Comparison of ENCODE assay signal across 18 cellular contexts in the genomic region with DNA sequence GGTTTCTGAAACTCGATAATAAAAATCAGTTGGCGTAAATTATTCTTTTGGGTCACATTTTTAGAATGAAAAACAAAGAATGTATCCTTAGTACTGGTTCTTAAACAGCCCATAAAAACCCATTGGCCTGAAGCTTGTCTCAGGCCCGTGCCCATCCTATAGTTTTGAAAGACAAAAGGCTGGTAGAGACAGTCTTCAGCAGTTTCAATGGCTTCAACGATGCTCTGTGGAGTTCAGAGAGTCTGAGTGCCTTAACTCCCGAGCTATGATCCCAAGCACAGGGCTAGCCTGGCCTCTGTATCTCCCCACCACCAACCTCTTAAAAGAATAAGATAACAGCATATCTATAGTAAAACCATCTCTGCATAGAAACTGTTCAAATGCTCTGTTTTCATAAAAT.
DNase-seq lines count a peak whose midpoint lies in the region; ATAC-seq, FAIRE-seq and TF ChIP-seq lines count a peak whose summit lies in the region.
"Had no signal": no experiment of that assay in that cellular context is flagged by ENCODE, and none has a peak within 500 bp of the region (broad histone marks: within the 10 kb centered on the region; RNA-seq: fewer than 3 reads in every experiment).

No MANE protein-coding gene starts in this region.

- no peaks in the 10 kb centered on the region for H3K36me3 Mint-ChIP-seq in H9 (ENCODE audit: insufficient read depth in 1 of 3, low read depth in 3 of 3)
- H3K36me3 Mint-ChIP-seq: CD14-positive monocyte; CD8-positive, alpha-beta T cell had no signal

- no peak overlapping the region for H4K8ac ChIP-seq in H9 (replicated peaks; ENCODE audit: insufficient read length, low read depth, low read length)
- no peak overlapping the region for H4K8ac ChIP-seq in H1 (ENCODE audit: extremely low read depth, insufficient read depth, low read length)
- H4K8ac ChIP-seq in neuronal stem cell (ENCODE audit: low read depth, low read length) = no peak overlapping the region

- peak; percentile 28 for DNase-seq in H9
- DNase-seq in PC-9 = no peak
- DNase-seq in H1 (ENCODE audit: low read depth in 1 of 2, low spot score in 2 of 2) = no peak
- no peak for DNase-seq in neuronal stem cell (ENCODE audit: low spot score)
- no peak for DNase-seq in omental fat pad (ENCODE audit: low spot score)
- no peak for DNase-seq in stimulated activated CD4-positive, alpha-beta T cell treated with anti-CD3 and anti-CD28 coated beads, Interleukin-4, amount 100 ng/mL, for 24 hours
- DNase-seq in GM12892 (ENCODE audit: insufficient read length) = no peak
- DNase-seq: 8988T; Calu3; CD8-positive, alpha-beta T cell; DMS79 treated with DMSO at 0.1 percent for 48 hours; GF-D8; GM23248; H7 had no signal

- H2AK5ac ChIP-seq in H9 (ENCODE audit: insufficient read length, low read length) (no peak overlapping the region), H1 (ENCODE audit: low read depth, low read length) (no peak overlapping the region), neuronal stem cell (ENCODE audit: low read depth, low read length) (no peak overlapping the region)

- H3K79me1 ChIP-seq in H9 (ENCODE audit: insufficient read depth, low read depth, low read length, poor library complexity, severe bottlenecking) (no peaks in the 10 kb centered on the region), H1 (ENCODE audit: low read depth, low read length) (no peaks in the 10 kb centered on the region), neuronal stem cell (ENCODE audit: low read depth, low read length) (no peaks in the 10 kb centered on the region)

- H3K4me3 ChIP-seq in PC-9 = no peak overlapping the region
- no peak overlapping the region for H3K4me3 ChIP-seq in H1 (ENCODE audit: extremely low read depth in 1 of 4, insufficient read depth in 2 of 4, low read depth in 3 of 4, low read length in 4 of 4)
- no peak overlapping the region for H3K4me3 ChIP-seq in neuronal stem cell (ENCODE audit: low read length in 2 of 2)
- H3K4me3 ChIP-seq: BLaER1, GM23248 had no signal

- POLR2A ChIA-PET in PC-9 (lab: Charles Lee; ENCODE audit: unreplicated experiment) = no interaction called here
- POLR2A ChIA-PET in H1 (lab: Charles Lee; ENCODE audit: partially characterized antibody) = no interaction called here

- H3K9ac ChIP-seq in H9 (ENCODE audit: extremely low read depth, insufficient read length, low read length) (no peak overlapping the region), H1 (replicated peaks in 1 of 4; ENCODE audit: extremely low read depth in 1 of 4, low read depth in 3 of 4, low read length in 3 of 4) (no peak overlapping the region), neuronal stem cell (ENCODE audit: low read depth, low read length, poor library complexity) (no peak overlapping the region)
- H3K9ac ChIP-seq: BLaER1, GM23248 had no signal

- H4K91ac ChIP-seq in H9 (ENCODE audit: insufficient read length, low read depth, low read length) (no peak overlapping the region), H1 (replicated peaks; ENCODE audit: insufficient read length, low read length) (no peak overlapping the region), neuronal stem cell (ENCODE audit: low read depth, low read length, poor library complexity) (no peak overlapping the region)

- no peaks in the 10 kb centered on the region for H3K27me3 Mint-ChIP-seq in H9 (ENCODE audit: low read depth)

- no peaks in the 10 kb centered on the region for H3K9me2 ChIP-seq in PC-9 (ENCODE audit: insufficient read depth)

- H3F3A ChIP-seq in PC-9 (ENCODE audit: insufficient read depth, low read depth) = no peaks in the 10 kb centered on the region

- no peak overlapping the region for H2BK120ac ChIP-seq in H9 (ENCODE audit: low read depth, low read length, poor library complexity, severe bottlenecking)
- H2BK120ac ChIP-seq in H1 (replicated peaks; ENCODE audit: low read depth, low read length) = no peak overlapping the region
- H2BK120ac ChIP-seq in neuronal stem cell (ENCODE audit: low read depth, low read length) = no peak overlapping the region

- H2BK20ac ChIP-seq in H9 (ENCODE audit: low read depth, low read length, poor library complexity, severe bottlenecking) (no peak overlapping the region), H1 (ENCODE audit: low read length) (no peak overlapping the region)

- H3T11ph ChIP-seq in H9 (ENCODE audit: low read length) = no peak overlapping the region

- TF ChIP-seq CTCF in H9 (conservative IDR thresholded peaks at IDR 0.05) = no peak
- no peak for TF ChIP-seq CTCF in PC-9 (conservative IDR thresholded peaks at IDR 0.05)
- no peak for TF ChIP-seq CTCF in H1 (IDR thresholded peaks at IDR 0.05; ENCODE audit: control extremely low read depth in 1 of 3, insufficient read depth in 1 of 3, low read depth in 1 of 3, low read length in 3 of 3)
- TF ChIP-seq CTCF in omental fat pad (IDR thresholded peaks at IDR 0.05) = no peak

- no peak overlapping the region for H2AFZ ChIP-seq in H9 (ENCODE audit: low read length)
- 0 out of 2 replicates have a peak overlapping the region, but pooled peaks have one; percentile 76 for H2AFZ ChIP-seq in PC-9
- H2AFZ ChIP-seq in H1 (ENCODE audit: low read length) = no peak overlapping the region
- peak overlapping the region; percentile 22 for H2AFZ ChIP-seq in neuronal stem cell (ENCODE audit: low read length)
- H2AFZ ChIP-seq: GM23248 had no signal

- no CpG with 5 or more reads among the region's 5 CpGs for WGBS in H9 (ENCODE audit: extremely low coverage, insufficient read length, low lambda C conversion rate)
- WGBS in H1 (ENCODE audit: extremely low coverage in 1 of 2, insufficient coverage in 1 of 2, insufficient read length in 1 of 2, insufficient replicate concordance in 2 of 2, low coverage in 1 of 2, low lambda C conversion rate in 2 of 2, missing lambda C conversion rate in 1 of 2), 2 experiments = 70% methylated on average over 5 of the region's 5 CpGs; no CpG with 5 or more reads in 1 of the 2 experiments
- WGBS in neuronal stem cell (ENCODE audit: extremely low coverage in 2 of 2, insufficient read length in 2 of 2, insufficient replicate concordance in 1 of 2), 2 donors = no CpG with 5 or more reads among the region's 5 CpGs

- H2BK12ac ChIP-seq in H9 (ENCODE audit: insufficient read length, low read depth, low read length) (no peak overlapping the region), H1 (ENCODE audit: low read depth, low read length) (no peak overlapping the region), neuronal stem cell (ENCODE audit: low read length) (no peak overlapping the region)

- peaks cover 0 to 4% of the 10 kb centered on the region in 2 experiments; a peak in 1 of 4 replicates for H3K4me1 Mint-ChIP-seq in H9
- H3K4me1 Mint-ChIP-seq: CD14-positive monocyte had no signal

- H3K14ac ChIP-seq in H9 (ENCODE audit: insufficient read depth, low read length) = no peak overlapping the region
- H3K14ac ChIP-seq in H1 (ENCODE audit: insufficient read length) = no peak overlapping the region
- no peak overlapping the region for H3K14ac ChIP-seq in neuronal stem cell (ENCODE audit: low read length)

- ATAC-seq in omental fat pad (ENCODE audit: low FRiP score) = no peak
- ATAC-seq: CD8-positive, alpha-beta T cell had no signal

- H3K23me2 ChIP-seq in H9 (ENCODE audit: insufficient read length, low read depth, low read length, poor library complexity, severe bottlenecking) = no peaks in the 10 kb centered on the region
- H3K23me2 ChIP-seq in H1 (ENCODE audit: low read depth, low read length) = no peaks in the 10 kb centered on the region

- H2BK15ac ChIP-seq in H9 (ENCODE audit: low read depth, low read length) (no peak overlapping the region), H1 (ENCODE audit: low read length) (no peak overlapping the region), neuronal stem cell (ENCODE audit: low read length) (no peak overlapping the region)

- TF ChIP-seq POLR2A in H1 (IDR thresholded peaks at IDR 0.05; ENCODE audit: control extremely low read depth in 1 of 2, low read depth in 2 of 2, low read length in 2 of 2) = no peak
- TF ChIP-seq POLR2A in GM12892 (IDR thresholded peaks at IDR 0.05; ENCODE audit: low read depth, low read length) = no peak

- intact Hi-C loops in PC-9 (cut with micrococcal nuclease; ENCODE audit: unreplicated experiment) = no loop called here

- no peak overlapping the region for H3K4ac ChIP-seq in H9 (ENCODE audit: low read depth, low read length)
- H3K4ac ChIP-seq in H1 (replicated peaks; ENCODE audit: insufficient read length, low read depth, low read length) = no peak overlapping the region
- H3K4ac ChIP-seq in neuronal stem cell (ENCODE audit: low read length) = no peak overlapping the region

- FAIRE-seq in H1 (lab: Jason Lieb, UNC) (no peak), GM12892 (lab: Jason Lieb, UNC) (no peak)
- FAIRE-seq: GM18507 had no signal

- H3K9me3 ChIP-seq in H9 (ENCODE audit: control insufficient read depth, low read depth, low read length) (no peaks in the 10 kb centered on the region), PC-9 (ENCODE audit: insufficient read depth, low read depth) (no peaks in the 10 kb centered on the region), H1 (ENCODE audit: insufficient read depth in 2 of 2, low read depth in 1 of 2, low read length in 1 of 2) (no peaks in the 10 kb centered on the region), neuronal stem cell (replicated peaks in 1 of 2; ENCODE audit: control insufficient read depth in 2 of 2, insufficient read depth in 1 of 2, low read depth in 1 of 2, low read length in 2 of 2) (no peaks in the 10 kb centered on the region)
- H3K9me3 ChIP-seq: BLaER1 had no signal

- H3K27ac Mint-ChIP-seq in H9 = no peak overlapping the region
- H3K27ac Mint-ChIP-seq: CD14-positive monocyte; CD8-positive, alpha-beta T cell had no signal

- no peak overlapping the region for H3K4me3 Mint-ChIP-seq in H9
- H3K4me3 Mint-ChIP-seq: CD14-positive monocyte; CD8-positive, alpha-beta T cell had no signal

- no peak for TF ChIP-seq RAD21 in H1 (IDR thresholded peaks at IDR 0.05 in 1 of 2, conservative IDR thresholded peaks at IDR 0.05 in 1 of 2; ENCODE audit: low read depth in 2 of 2, low read length in 2 of 2)

- H3K56ac ChIP-seq in H9 (ENCODE audit: insufficient read length, low read depth, low read length) = no peak overlapping the region
- H3K56ac ChIP-seq in H1 (replicated peaks; ENCODE audit: insufficient read length, low read depth, low read length) = no peak overlapping the region

- BruUV-seq in PC-9 (replicated peaks; lab: Mats Ljungman, UMichigan) = no TSS peak

- H3K79me2 ChIP-seq in H9 (ENCODE audit: insufficient read depth, low read length) = no peaks in the 10 kb centered on the region
- no peaks in the 10 kb centered on the region for H3K79me2 ChIP-seq in PC-9 (ENCODE audit: low read depth)
- no peaks in the 10 kb centered on the region for H3K79me2 ChIP-seq in H1 (ENCODE audit: control insufficient read depth in 1 of 2, insufficient read depth in 2 of 2, low read length in 2 of 2)

- no peak for TF ChIP-seq EP300 in H1 (IDR thresholded peaks at IDR 0.05; ENCODE audit: borderline replicate concordance in 1 of 2, low read depth in 2 of 2, low read length in 2 of 2)

- H4K20me1 ChIP-seq in H9 (ENCODE audit: control insufficient read depth, insufficient read depth, insufficient read length) (no peaks in the 10 kb centered on the region), PC-9 (ENCODE audit: insufficient read depth) (no peaks in the 10 kb centered on the region), H1 (replicated peaks in 1 of 2; ENCODE audit: control insufficient read depth in 1 of 2, insufficient read depth in 2 of 2, low read length in 2 of 2) (no peaks in the 10 kb centered on the region)
- H4K20me1 ChIP-seq: BLaER1 had no signal

- CTCF ChIA-PET in PC-9 (lab: Charles Lee) = no interaction called here
- CTCF ChIA-PET in H1 (lab: Charles Lee; ENCODE audit: partially characterized antibody) = interaction anchor here (0.7 to 0.8 kb wide), 3 partner anchors 11 to 45 kb away, joined by 3 read pairs; no protein-coding TSS in a partner anchor

- H3K27ac ChIP-seq in H9 (ENCODE audit: insufficient read length, low read depth, low read length) (no peak overlapping the region), PC-9 (no peak overlapping the region), H1 (ENCODE audit: low read depth, low read length) (no peak overlapping the region), neuronal stem cell (replicated peaks; ENCODE audit: low read length) (no peak overlapping the region)
- H3K27ac ChIP-seq: BLaER1, GM23248, HL-60 had no signal

- H4K5ac ChIP-seq in H9 (ENCODE audit: insufficient read length, low read depth, low read length) (no peak overlapping the region), H1 (ENCODE audit: insufficient read length, low read depth, low read length) (no peak overlapping the region)

- H3K4me1 ChIP-seq in H9 (ENCODE audit: insufficient read depth, low read length) (no peaks in the 10 kb centered on the region), PC-9 (replicated peaks; ENCODE audit: insufficient read depth) (no peaks in the 10 kb centered on the region), H1 (replicated peaks in 1 of 4; ENCODE audit: control insufficient read depth in 3 of 4, insufficient read depth in 4 of 4, low read length in 3 of 4) (no peaks in the 10 kb centered on the region), neuronal stem cell (ENCODE audit: control insufficient read depth in 2 of 2, insufficient read depth in 1 of 2, low read depth in 1 of 2, low read length in 2 of 2) (no peaks in the 10 kb centered on the region)
- H3K4me1 ChIP-seq: BLaER1 had no signal

- H3K9me3 Mint-ChIP-seq in H9 = no peaks in the 10 kb centered on the region

- no peak overlapping the region for H3K18ac ChIP-seq in H9 (ENCODE audit: insufficient read length, low read depth, low read length)
- no peak overlapping the region for H3K18ac ChIP-seq in H1 (ENCODE audit: extremely low read depth, low read length)
- H3K18ac ChIP-seq in neuronal stem cell (ENCODE audit: low read length) = no peak overlapping the region

- H3K23ac ChIP-seq in H9 (ENCODE audit: insufficient read length, low read depth, low read length) (no peak overlapping the region), H1 (ENCODE audit: insufficient read length) (no peak overlapping the region), neuronal stem cell (ENCODE audit: low read depth, low read length, poor library complexity) (no peak overlapping the region)

- H2BK5ac ChIP-seq in H9 (ENCODE audit: insufficient read length, low read length) (no peak overlapping the region), H1 (ENCODE audit: low read depth, low read length) (no peak overlapping the region), neuronal stem cell (ENCODE audit: low read length) (no peak overlapping the region)

- H3K4me2 ChIP-seq in H9 (ENCODE audit: insufficient read depth, insufficient read length, low read length) (no peak overlapping the region), PC-9 (no peak overlapping the region), H1 (ENCODE audit: insufficient read depth in 1 of 2, low read depth in 2 of 2, low read length in 2 of 2) (no peak overlapping the region), neuronal stem cell (ENCODE audit: insufficient read depth, low read length, poor library complexity, severe bottlenecking) (no peak overlapping the region)
- H3K4me2 ChIP-seq: BLaER1 had no signal

- no peaks in the 10 kb centered on the region for H3K27me3 ChIP-seq in H9 (ENCODE audit: insufficient read depth, low read length)
- H3K27me3 ChIP-seq in PC-9 (ENCODE audit: insufficient read depth, low read depth) = no peaks in the 10 kb centered on the region
- no peaks in the 10 kb centered on the region for H3K27me3 ChIP-seq in H1 (replicated peaks in 1 of 4; ENCODE audit: control insufficient read depth in 3 of 4, extremely low read depth in 1 of 4, insufficient read depth in 3 of 4, low read length in 3 of 4)
- H3K27me3 ChIP-seq in neuronal stem cell (ENCODE audit: control insufficient read depth in 3 of 3, insufficient read depth in 3 of 3, low read depth in 1 of 3, low read length in 3 of 3) = no peaks in the 10 kb centered on the region
- H3K27me3 ChIP-seq: BLaER1 had no signal

- no peaks in the 10 kb centered on the region for H3K36me3 ChIP-seq in PC-9 (ENCODE audit: low read depth)
- no peaks in the 10 kb centered on the region for H3K36me3 ChIP-seq in H1 (ENCODE audit: control insufficient read depth in 2 of 4, insufficient read depth in 4 of 4, low read length in 3 of 4)
- H3K36me3 ChIP-seq in neuronal stem cell (replicated peaks in 1 of 2; ENCODE audit: control insufficient read depth in 2 of 2, insufficient read depth in 2 of 2, low read length in 2 of 2) = no peaks in the 10 kb centered on the region
- H3K36me3 ChIP-seq: BLaER1 had no signal

Comparison
In these comparisons a context has a peak if more than half of its experiments do, and no peak if none do; other contexts are left out.
1. H2AFZ ChIP-seq: peak in PC-9 (single experiment) and neuronal stem cell (single experiment); none in H9 (single experiment) and H1 (single experiment).